11 cellular contexts compared by ENCODE assay signal in the genomic region with DNA sequence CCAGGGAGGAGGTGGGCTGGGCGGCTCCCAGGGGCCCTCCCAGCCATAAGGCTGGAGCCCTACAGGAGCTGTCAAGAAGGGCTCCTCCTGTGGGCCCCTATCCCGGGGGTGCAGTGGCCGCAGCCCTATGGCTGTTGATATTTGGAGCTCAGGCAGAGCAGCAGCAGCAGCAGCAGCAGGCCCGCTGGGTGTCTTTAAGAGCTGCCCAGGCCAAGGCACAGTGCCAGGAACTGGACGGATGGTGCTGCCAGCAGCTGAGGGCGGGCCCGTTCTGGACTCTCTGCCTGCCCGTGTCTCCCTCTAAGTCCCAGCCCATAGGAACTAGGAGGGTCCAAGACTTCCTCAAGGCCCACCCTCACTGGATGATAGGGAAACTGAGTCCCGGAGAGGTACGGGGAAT. TPM values are rescaled to one million over a fixed set of nuclear protein-coding genes. Genes with fewer than 3 reads are reported as not detected.
DNase-seq lines count a peak whose midpoint lies in the region; ATAC-seq, FAIRE-seq and TF ChIP-seq lines count a peak whose summit lies in the region.
"Had no signal": no experiment of that assay in that cellular context is flagged by ENCODE, and none has a peak within 500 bp of the region (broad histone marks: within the 10 kb centered on the region; RNA-seq: fewer than 3 reads in every experiment).

No MANE protein-coding gene starts in this region.

- peak overlapping the region in 1 of 2 experiments; percentile 29; a peak in 2 of 6 replicates for H3K27ac ChIP-seq in A549
- peak overlapping the region; percentile 76 to 80 for H3K27ac ChIP-seq in ascending aorta
- no peak overlapping the region for H3K27ac ChIP-seq in CD8-positive, alpha-beta memory T cell (ENCODE audit: low read depth, low read length)

- H3K27me3 Mint-ChIP-seq in osteocyte (ENCODE audit: unreplicated experiment): no peaks in the 10 kb centered on the region
- peaks cover 0 to 5% of the 10 kb centered on the region in 2 donors for H3K27me3 Mint-ChIP-seq in CD8-positive, alpha-beta memory T cell

- TF ChIP-seq CTCF in A549 (IDR thresholded peaks at IDR 0.05): no peak
- TF ChIP-seq CTCF in ascending aorta (IDR thresholded peaks at IDR 0.05): no peak
- no peak for TF ChIP-seq CTCF in osteocyte (IDR thresholded peaks at IDR 0.05)
- no peak for TF ChIP-seq CTCF in GM10248 (IDR thresholded peaks at IDR 0.05; ENCODE audit: control extremely low read depth, extremely low read depth, low read depth, missing control alignments)

- no peak for TF ChIP-seq POLR2A in A549 (IDR thresholded peaks at IDR 0.05; ENCODE audit: low read length)

- H3K4me3 ChIP-seq in A549 (no peak overlapping the region), ascending aorta (peak overlapping the region; percentile 23 to 67)
- H3K4me3 ChIP-seq in CD8-positive, alpha-beta memory T cell (ENCODE audit: low read length): no peak overlapping the region

- H3K9me3 ChIP-seq in A549: no peaks in the 10 kb centered on the region
- no peaks in the 10 kb centered on the region for H3K9me3 ChIP-seq in ascending aorta
- no peaks in the 10 kb centered on the region for H3K9me3 ChIP-seq in CD8-positive, alpha-beta memory T cell (ENCODE audit: low read length)

- H3K36me3 Mint-ChIP-seq in osteocyte (ENCODE audit: unreplicated experiment): peaks cover 7% of the 10 kb centered on the region
- peaks cover 0 to 4% (median 1%) of the 10 kb centered on the region in 3 donors for H3K36me3 Mint-ChIP-seq in CD8-positive, alpha-beta memory T cell

- no peak for TF ChIP-seq RAD21 in A549 (conservative IDR thresholded peaks at IDR 0.05 in 1 of 2, IDR thresholded peaks at IDR 0.05 in 1 of 2)

- no peak for TF ChIP-seq EP300 in A549 (IDR thresholded peaks at IDR 0.05)

- WGBS in A549 (ENCODE audit: missing lambda C conversion rate): 83% methylated on average over 5 of the region's 10 CpGs

- ATAC-seq in A549 (no peak), Right ventricle myocardium superior (ENCODE audit: poor library complexity) (peak; percentile 62), HG02870 (IDR thresholded peaks at IDR 0.05; ENCODE audit: unreplicated experiment) (no peak)
- ATAC-seq: activated CD4-positive, CD25-positive, alpha-beta regulatory T cell treated with anti-CD3 and anti-CD28 coated beads, Interleukin-2, amount 50 U/mL, for 24 hours had no signal

- H3K4me1 ChIP-seq in A549 (peaks cover 39% of the 10 kb centered on the region), ascending aorta (peaks cover 24 to 44% of the 10 kb centered on the region in 2 donors)
- H3K4me1 ChIP-seq in CD8-positive, alpha-beta memory T cell (ENCODE audit: insufficient read depth, low read length): peaks cover 5% of the 10 kb centered on the region

- CTCF ChIA-PET in A549 (lab: Yijun Ruan, JAX): interaction anchor here (0.7 to 13.7 kb wide), 12 partner anchors 9 to 284 kb away, joined by 3 to 117 read pairs (median 3); a partner anchor contains a TSS
- CTCF ChIA-PET in GM10248 (lab: Yijun Ruan, JAX): interaction anchor here (1.4 to 2.0 kb wide), 5 partner anchors 9 to 139 kb away, joined by 3 to 7 read pairs (median 5); a partner anchor contains a TSS
- CTCF ChIA-PET in CD8-positive, alpha-beta memory T cell (lab: Charles Lee): interaction anchor here (0.5 to 5.9 kb wide), 3 partner anchors 50 to 139 kb away, joined by 3 to 49 read pairs (median 7); a partner anchor contains a TSS

- no peak for FAIRE-seq in A549 (lab: Jason Lieb, UNC)

- no peaks in the 10 kb centered on the region for H3K9me3 Mint-ChIP-seq in osteocyte (ENCODE audit: unreplicated experiment)
- H3K9me3 Mint-ChIP-seq in CD8-positive, alpha-beta memory T cell: no peaks in the 10 kb centered on the region

- H3K27me3 ChIP-seq in ascending aorta: no peaks in the 10 kb centered on the region
- no peaks in the 10 kb centered on the region for H3K27me3 ChIP-seq in CD8-positive, alpha-beta memory T cell (ENCODE audit: insufficient read depth, low read length, poor library complexity, severe bottlenecking)

- no peak overlapping the region for H3K4me3 Mint-ChIP-seq in osteocyte (ENCODE audit: unreplicated experiment)
- no peak overlapping the region for H3K4me3 Mint-ChIP-seq in CD8-positive, alpha-beta memory T cell

- DNase-seq in A549 (ENCODE audit: low read depth in 1 of 2, low spot score in 1 of 2): no peak
- DNase-seq in ascending aorta (ENCODE audit: low spot score in 2 of 2): peak in 1 of 2 donors; percentile 93
- peak; percentile 91 for DNase-seq in Right ventricle myocardium superior
- DNase-seq in osteocyte (ENCODE audit: extremely low spot score, unreplicated experiment): no peak
- no peak for DNase-seq in stimulated activated CD4-positive, alpha-beta T cell treated with anti-CD3 and anti-CD28 coated beads, Interleukin-4, amount 100 ng/mL, for 1 hour
- DNase-seq in GM10248 (ENCODE audit: extremely low spot score): no peak
- DNase-seq in CD8-positive, alpha-beta memory T cell: no peak
- DNase-seq: activated naive CD4-positive, alpha-beta T cell treated with anti-CD3 and anti-CD28 coated beads, Interleukin-2, amount 50 U/mL, for 16 hours; KG1 had no signal

- peak overlapping the region; percentile 22; the same call in 1 of the 3 replicates for H3K4me2 ChIP-seq in A549

- intact Hi-C loops in ascending aorta (cut with DNase I): loop anchor here (1.0 to 5.0 kb wide), 2 partner anchors 72 to 89 kb away; a partner anchor contains a TSS
- intact Hi-C loops in Right ventricle myocardium superior (cut with DNase I): loop anchor here (5.0 kb wide), 1 partner anchor 72 kb away; a partner anchor contains a TSS

- peak overlapping the region; percentile 56 for H3K27ac Mint-ChIP-seq in osteocyte (ENCODE audit: unreplicated experiment)
- H3K27ac Mint-ChIP-seq in CD8-positive, alpha-beta memory T cell: no peak overlapping the region

- peaks cover 6 to 31% of the 10 kb centered on the region in 2 donors for H3K36me3 ChIP-seq in ascending aorta
- no peaks in the 10 kb centered on the region for H3K36me3 ChIP-seq in CD8-positive, alpha-beta memory T cell (ENCODE audit: insufficient read depth, low read length)

- H3K4me1 Mint-ChIP-seq in osteocyte (ENCODE audit: unreplicated experiment): peaks cover 29% of the 10 kb centered on the region
- peaks cover 1 to 16% (median 2%) of the 10 kb centered on the region in 3 donors for H3K4me1 Mint-ChIP-seq in CD8-positive, alpha-beta memory T cell

- POLR2A ChIA-PET in A549 (lab: Yijun Ruan, JAX) (no interaction called here), GM10248 (lab: Yijun Ruan, JAX) (interaction anchor here (0.6 kb wide), 1 partner anchor 14 kb away, joined by 4 read pairs; no protein-coding TSS in a partner anchor)
- POLR2A ChIA-PET in CD8-positive, alpha-beta memory T cell (lab: Charles Lee): no interaction called here

TF ChIP-seq in A549, 52 proteins besides CTCF, POLR2A, EP300 and RAD21 (continues in another document):
- TF ChIP-seq ZC3H11A (IDR thresholded peaks at IDR 0.05): no peak

RNA-seq across cellular contexts. Expression of a gene that starts 3.6 kb away (rescaled TPM):
- polyA plus RNA-seq in A549 (2011; rRNA removed): 30.0 and 33.6 TPM in 2 replicates
- polyA plus RNA-seq in A549 (2012; cell fraction: cytosol; rRNA removed): 75.1 and 94.3 TPM in 2 replicates
- polyA plus RNA-seq in A549 (2012; cell fraction: nucleus; rRNA removed): 47.3 and 77.3 TPM in 2 replicates
- polyA plus RNA-seq in A549 (2017; fragmentation: RNase III; extraction: RNeasy Plus Mini Kit Qiagen cat#74134 plus additional on column Dnase treatment): 31.9 to 38.2 TPM (median 31.9 TPM) in 3 replicates
- 14.8 and 18.0 TPM in 2 replicates for polyA minus RNA-seq in A549 (2011; rRNA and poly(A)+ RNA removed)
- total RNA-seq in ascending aorta: 64.5 TPM
- 932 TPM for total RNA-seq in Right ventricle myocardium superior
- 57.6 and 65.8 TPM in 2 replicates for total RNA-seq in osteocyte
- 10 to 100 TPM; 15.8 to 20.0 TPM for total RNA-seq in CD8-positive, alpha-beta memory T cell
- polyA plus RNA-seq in CD8-positive, alpha-beta memory T cell: 0.23 TPM

RNA-seq across cellular contexts. Expression of a gene that starts 19.4 kb away (rescaled TPM):
- polyA plus RNA-seq in A549 (2011; rRNA removed): not detected in 2 replicates
- 0.01 and 0.05 TPM in 2 replicates for polyA plus RNA-seq in A549 (2012; cell fraction: cytosol; rRNA removed)
- polyA plus RNA-seq in A549 (2012; cell fraction: nucleus; rRNA removed): 0.17 TPM in 1 of 2 replicates, not detected in the other
- 0.03 to 0.15 TPM (median 0.08 TPM) in 3 replicates for polyA plus RNA-seq in A549 (2017; fragmentation: RNase III; extraction: RNeasy Plus Mini Kit Qiagen cat#74134 plus additional on column Dnase treatment)
- not detected in 2 replicates for polyA minus RNA-seq in A549 (2011; rRNA and poly(A)+ RNA removed)
- 675 TPM for total RNA-seq in ascending aorta
- 118 TPM for total RNA-seq in Right ventricle myocardium superior
- 140 and 143 TPM in 2 replicates for total RNA-seq in osteocyte
- total RNA-seq in CD8-positive, alpha-beta memory T cell: 10 to 100 TPM; 18.9 to 19.3 TPM
- 7.9 TPM for polyA plus RNA-seq in CD8-positive, alpha-beta memory T cell

RNA-seq across cellular contexts. Expression of a gene that starts 25.5 kb away (rescaled TPM):
- polyA plus RNA-seq in A549 (2011; rRNA removed) (8.2 and 14.7 TPM in 2 replicates), A549 (2017; fragmentation: RNase III; extraction: RNeasy Plus Mini Kit Qiagen cat#74134 plus additional on column Dnase treatment) (15.8 to 25.2 TPM (median 22.0 TPM) in 3 replicates)
- 12.7 and 16.0 TPM in 2 replicates for polyA plus RNA-seq in A549 (2012; cell fraction: cytosol; rRNA removed)
- polyA plus RNA-seq in A549 (2012; cell fraction: nucleus; rRNA removed): 36.6 and 37.6 TPM in 2 replicates
- 15.6 and 18.6 TPM in 2 replicates for polyA minus RNA-seq in A549 (2011; rRNA and poly(A)+ RNA removed)
- total RNA-seq in ascending aorta (172 TPM), Right ventricle myocardium superior (38.2 TPM), osteocyte (73.4 and 77.0 TPM in 2 replicates)
- 10 to 100 TPM; 52.3 to 54.0 TPM for total RNA-seq in CD8-positive, alpha-beta memory T cell
- 54.7 TPM for polyA plus RNA-seq in CD8-positive, alpha-beta memory T cell

RNA-seq across cellular contexts. Expression of a gene that starts 43.0 kb away (rescaled TPM):
- polyA plus RNA-seq in A549 (2011; rRNA removed) (11.0 and 12.5 TPM in 2 replicates), A549 (2017; fragmentation: RNase III; extraction: RNeasy Plus Mini Kit Qiagen cat#74134 plus additional on column Dnase treatment) (18.1 to 25.4 TPM (median 24.8 TPM) in 3 replicates)
- 21.5 and 29.4 TPM in 2 replicates for polyA plus RNA-seq in A549 (2012; cell fraction: cytosol; rRNA removed)
- polyA plus RNA-seq in A549 (2012; cell fraction: nucleus; rRNA removed): 28.7 and 46.1 TPM in 2 replicates
- 17.6 and 18.1 TPM in 2 replicates for polyA minus RNA-seq in A549 (2011; rRNA and poly(A)+ RNA removed)
- total RNA-seq in ascending aorta (134 TPM), Right ventricle myocardium superior (18.1 TPM), osteocyte (21.4 and 25.1 TPM in 2 replicates)
- 10 to 100 TPM; 32.9 to 43.2 TPM for total RNA-seq in CD8-positive, alpha-beta memory T cell
- polyA plus RNA-seq in CD8-positive, alpha-beta memory T cell: 28.7 TPM

RNA-seq across cellular contexts. Expression of a gene that starts 56.7 kb away (rescaled TPM):
- polyA plus RNA-seq in A549 (2011; rRNA removed): 1.8 and 2.4 TPM in 2 replicates
- polyA plus RNA-seq in A549 (2012; cell fraction: cytosol; rRNA removed): 1.4 and 2.2 TPM in 2 replicates
- 19.9 and 20.7 TPM in 2 replicates for polyA plus RNA-seq in A549 (2012; cell fraction: nucleus; rRNA removed)
- polyA plus RNA-seq in A549 (2017; fragmentation: RNase III; extraction: RNeasy Plus Mini Kit Qiagen cat#74134 plus additional on column Dnase treatment): 2.0 to 3.7 TPM (median 2.5 TPM) in 3 replicates
- 0.70 and 2.0 TPM in 2 replicates for polyA minus RNA-seq in A549 (2011; rRNA and poly(A)+ RNA removed)
- total RNA-seq in ascending aorta: not detected
- 0.48 TPM for total RNA-seq in Right ventricle myocardium superior
- 2.6 and 2.9 TPM in 2 replicates for total RNA-seq in osteocyte
- 1 to 10 TPM; 1.4 to 2.5 TPM for total RNA-seq in CD8-positive, alpha-beta memory T cell
- polyA plus RNA-seq in CD8-positive, alpha-beta memory T cell: 0.89 TPM

Comparison
In these comparisons a context has a peak if more than half of its experiments do, and no peak if none do; other contexts are left out.
1. H3K4me3 ChIP-seq: peak in ascending aorta (2 of 2); none in A549 (single experiment) and CD8-positive, alpha-beta memory T cell (single experiment).
2. RNA of a gene that starts 3.6 kb away (total RNA-seq): 932 TPM in Right ventricle myocardium superior (single experiment); 64.5 TPM in ascending aorta (single experiment), 57.6 to 65.8 TPM in osteocyte and 15.8 to 20.0 TPM in CD8-positive, alpha-beta memory T cell; every median in the first group is over 10 times any median in the second.